In genomic region chr19:45782162-45782623, GRCh38 we compare ENCODE assay signal across 9 cellular contexts. TPM values are rescaled to one million over a fixed set of nuclear protein-coding genes. Genes with fewer than 3 reads are reported as not detected.
A peak's percentile ranks its signal among the peaks of the same experiment; 100 is the strongest.
DNase-seq lines count a peak whose midpoint lies in the region; ATAC-seq and TF ChIP-seq lines count a peak whose summit lies in the region.
"Had no signal": no experiment of that assay in that cellular context is flagged by ENCODE, and none has a peak within 500 bp of the region (broad histone marks: within the 10 kb centered on the region; RNA-seq: fewer than 3 reads in every experiment).

DMPK (minus strand) TSS chr19:45782490; CDS start chr19:45782352, 138 bp downstream.

- ATAC-seq in GM18907 (IDR thresholded peaks at IDR 0.05; ENCODE audit: unreplicated experiment) (no peak), HG02571 (IDR thresholded peaks at IDR 0.05; ENCODE audit: unreplicated experiment) (no peak)

- TF ChIP-seq CTCF in breast epithelium (IDR thresholded peaks at IDR 0.05) (no peak), lower leg skin (IDR thresholded peaks at IDR 0.05) (no peak), testis (IDR thresholded peaks at IDR 0.05) (no peak)

- peak within 1 kb of the TSS; percentile 55 to 68 (median 60) for H3K4me3 ChIP-seq in breast epithelium
- H3K4me3 ChIP-seq in lower leg skin (ENCODE audit: low read depth, poor library complexity, severe bottlenecking), result no peak within 1 kb of the TSS
- peak within 1 kb of the TSS; percentile 50 to 60 for H3K4me3 ChIP-seq in testis

- H3K4me1 ChIP-seq in breast epithelium (peaks cover 22 to 25% of the 10 kb centered on the region in 2 donors), testis (peaks cover 29% of the 10 kb centered on the region)

- TF ChIP-seq POLR2A in breast epithelium (IDR thresholded peaks at IDR 0.05) (no peak), lower leg skin (IDR thresholded peaks at IDR 0.05) (no peak), testis (IDR thresholded peaks at IDR 0.05) (no peak)

- no peaks in the 10 kb centered on the region for H3K27me3 ChIP-seq in breast epithelium
- no peaks in the 10 kb centered on the region for H3K27me3 ChIP-seq in testis

- intact Hi-C loops in breast epithelium (cut with DNase I; ENCODE audit: low total_unique reads), result no loop called here
- intact Hi-C loops in lower leg skin (cut with DNase I; ENCODE audit: low total_unique reads), result no loop called here
- intact Hi-C loops in testis (cut with DNase I; ENCODE audit: low total_unique reads), result no loop called here

- peaks cover 10% of the 10 kb centered on the region for H3K36me3 ChIP-seq in breast epithelium
- no peaks in the 10 kb centered on the region for H3K36me3 ChIP-seq in testis (ENCODE audit: low read depth, missing control alignments)

- peak; percentile 47 for DNase-seq in NCI-H146 (lab: John Stamatoyannopoulos, UW)
- no peak for DNase-seq in NCI-H146 treated with DMSO at 0.1 percent for 48 hours (lab: John Stamatoyannopoulos, UW; ENCODE audit: unreplicated experiment)
- no peak for DNase-seq in breast epithelium (ENCODE audit: low spot score in 2 of 2)
- DNase-seq in lower leg skin (ENCODE audit: low spot score in 2 of 2), result no peak
- DNase-seq in testis, result peak; percentile 41
- DNase-seq in NCI-H1694 treated with DMSO at 0.1 percent for 48 hours (lab: John Stamatoyannopoulos, UW), result no peak
- DNase-seq: kidney glomerular epithelial cell had no signal

- H3K27ac ChIP-seq in breast epithelium (peak within 1 kb of the TSS; percentile 86 to 92), testis (peak within 1 kb of the TSS; percentile 79 to 89)

- H3K9me3 ChIP-seq in breast epithelium (no peaks in the 10 kb centered on the region), testis (no peaks in the 10 kb centered on the region)

- 7 to 19% methylated on average over 12 to 17 of the region's 18 CpGs for WGBS in lower leg skin, 2 donors
- 48 to 49% methylated on average over 11 to 18 of the region's 18 CpGs for WGBS in testis, 2 donors

RNA-seq across cellular contexts. Expression of gene DMPK, which starts in this region (rescaled TPM):
- total RNA-seq in breast epithelium, result 10 to 100 TPM; 16.0 to 25.6 (median 24.5) TPM
- 10 to 100 TPM in 3 of 4 donors, 1 to 10 TPM in 1; 8.8 to 20.2 (median 13.8) TPM for total RNA-seq in lower leg skin
- total RNA-seq in testis, result 10 to 100 TPM; 66.2 to 68.8 TPM
- polyA plus RNA-seq in testis (ENCODE audit: insufficient read depth, low read depth, low replicate concordance), result 42.6 TPM

Comparison
In these comparisons a context has a peak if more than half of its experiments do, and no peak if none do; other contexts are left out.
1. DNase-seq: peak in NCI-H146 (single experiment) and testis (single experiment); none in NCI-H146 treated with DMSO at 0.1 percent for 48 hours (single experiment), breast epithelium (0 of 2), lower leg skin (0 of 2) and NCI-H1694 treated with DMSO at 0.1 percent for 48 hours (single experiment).